Comparison of ENCODE assay signal across 17 cellular contexts in genomic region chr4:112860731-112861377, GRCh38.
DNase-seq lines count a peak whose midpoint lies in the region; ATAC-seq and TF ChIP-seq lines count a peak whose summit lies in the region.
"Had no signal": no experiment of that assay in that cellular context is flagged by ENCODE, and none has a peak within 500 bp of the region (broad histone marks: within the 10 kb centered on the region; RNA-seq: fewer than 3 reads in every experiment).

No MANE protein-coding gene starts in this region.

- H3K4me3 ChIP-seq in endodermal cell (ENCODE audit: low read length) (peak overlapping the region; percentile 53), muscle layer of colon (ENCODE audit: low read depth in 1 of 2, low read length in 2 of 2) (no peak overlapping the region), breast epithelium (no peak overlapping the region)
- H3K4me3 ChIP-seq in CD8-positive, alpha-beta memory T cell (ENCODE audit: low read length): no peak overlapping the region
- H3K4me3 ChIP-seq: coronary artery, K562, lung, right lobe of liver had no signal

- H3K9me3 ChIP-seq in endodermal cell (ENCODE audit: control insufficient read depth, low read length): peaks cover 8% of the 10 kb centered on the region
- no peaks in the 10 kb centered on the region for H3K9me3 ChIP-seq in muscle layer of colon (ENCODE audit: low read length)
- no peaks in the 10 kb centered on the region for H3K9me3 ChIP-seq in breast epithelium
- no peaks in the 10 kb centered on the region for H3K9me3 ChIP-seq in CD8-positive, alpha-beta memory T cell (ENCODE audit: low read length)
- H3K9me3 ChIP-seq: right lobe of liver had no signal

- intact Hi-C loops in breast epithelium (cut with DNase I; ENCODE audit: low total_unique reads): no loop called here

- TF ChIP-seq POLR2A in breast epithelium (IDR thresholded peaks at IDR 0.05): no peak

- peak overlapping the region; percentile 31 for H3K4me3 Mint-ChIP-seq in endodermal cell
- no peak overlapping the region for H3K4me3 Mint-ChIP-seq in activated T-cell treated with anti-CD3 and anti-CD28 coated beads, Interleukin-2, amount 50 U/mL, for 72 hours
- H3K4me3 Mint-ChIP-seq in CD8-positive, alpha-beta memory T cell: no peak overlapping the region

- no peak for ATAC-seq in activated T-cell treated with anti-CD3 and anti-CD28 coated beads, Interleukin-2, amount 50 U/mL, for 72 hours (replicated peaks in 1 of 2)
- ATAC-seq: K562, right lobe of liver had no signal

- DNase-seq in NCI-H69 (lab: John Stamatoyannopoulos, UW) (peak; percentile 43), endodermal cell (no peak), breast epithelium (ENCODE audit: low spot score in 2 of 2) (no peak)
- no peak for DNase-seq in activated T-cell treated with anti-CD3 and anti-CD28 coated beads, Interleukin-2, amount 50 U/mL, for 72 hours
- DNase-seq in CD8-positive, alpha-beta memory T cell: no peak
- DNase-seq: activated CD4-positive, alpha-beta T cell treated with anti-CD3 and anti-CD28 coated beads for 48 hours; aorta; Calu3; MV-4-11; right lobe of liver; stimulated activated CD4-positive, alpha-beta T cell treated with anti-CD3 and anti-CD28 coated beads, Interleukin-1b, Interleukin-23, amount 100 ng/mL, for 48 hours had no signal

- peaks cover 7% of the 10 kb centered on the region for H3K36me3 Mint-ChIP-seq in endodermal cell (ENCODE audit: low read depth)
- H3K36me3 Mint-ChIP-seq in activated T-cell treated with anti-CD3 and anti-CD28 coated beads, Interleukin-2, amount 50 U/mL, for 72 hours (ENCODE audit: insufficient read depth in 2 of 2): no peaks in the 10 kb centered on the region
- H3K36me3 Mint-ChIP-seq in CD8-positive, alpha-beta memory T cell: no peaks in the 10 kb centered on the region

- H3K27ac ChIP-seq in endodermal cell (ENCODE audit: low read depth, low read length): peak overlapping the region; percentile 13
- peak overlapping the region; percentile 10 for H3K27ac ChIP-seq in muscle layer of colon (ENCODE audit: low read depth, low read length)
- peak overlapping the region; percentile 84 for H3K27ac ChIP-seq in temporal lobe (ENCODE audit: low read depth, low read length)
- H3K27ac ChIP-seq in breast epithelium: peak overlapping the region in 1 of 2 donors; percentile 4
- H3K27ac ChIP-seq in CD8-positive, alpha-beta memory T cell (ENCODE audit: low read depth, low read length): no peak overlapping the region
- H3K27ac ChIP-seq: coronary artery, epithelial cell of prostate, right lobe of liver had no signal

- H3K4me1 ChIP-seq in endodermal cell (ENCODE audit: control insufficient read depth, insufficient read depth, low read length) (peaks cover 41% of the 10 kb centered on the region), muscle layer of colon (ENCODE audit: insufficient read depth, low read length) (peaks cover 41% of the 10 kb centered on the region), breast epithelium (no peaks in the 10 kb centered on the region)
- no peaks in the 10 kb centered on the region for H3K4me1 ChIP-seq in CD8-positive, alpha-beta memory T cell (ENCODE audit: insufficient read depth, low read length)
- H3K4me1 ChIP-seq: right lobe of liver had no signal

- peaks cover 53% of the 10 kb centered on the region for H3K4me1 Mint-ChIP-seq in endodermal cell
- H3K4me1 Mint-ChIP-seq in activated T-cell treated with anti-CD3 and anti-CD28 coated beads, Interleukin-2, amount 50 U/mL, for 72 hours (ENCODE audit: low read depth): no peaks in the 10 kb centered on the region
- H3K4me1 Mint-ChIP-seq in CD8-positive, alpha-beta memory T cell: no peaks in the 10 kb centered on the region

- TF ChIP-seq CTCF in endodermal cell (conservative IDR thresholded peaks at IDR 0.05) (no peak), breast epithelium (IDR thresholded peaks at IDR 0.05) (no peak)

- POLR2A ChIA-PET in CD8-positive, alpha-beta memory T cell (lab: Charles Lee): no interaction called here

- no peaks in the 10 kb centered on the region for H3K27me3 Mint-ChIP-seq in endodermal cell (ENCODE audit: insufficient read depth)
- peaks cover 7% of the 10 kb centered on the region for H3K27me3 Mint-ChIP-seq in activated T-cell treated with anti-CD3 and anti-CD28 coated beads, Interleukin-2, amount 50 U/mL, for 72 hours (ENCODE audit: low read depth)
- H3K27me3 Mint-ChIP-seq in CD8-positive, alpha-beta memory T cell: peaks cover 0 to 4% of the 10 kb centered on the region in 2 donors

- H3K9me3 Mint-ChIP-seq in endodermal cell: peaks cover 5% of the 10 kb centered on the region
- H3K9me3 Mint-ChIP-seq in activated T-cell treated with anti-CD3 and anti-CD28 coated beads, Interleukin-2, amount 50 U/mL, for 72 hours: no peaks in the 10 kb centered on the region
- no peaks in the 10 kb centered on the region for H3K9me3 Mint-ChIP-seq in CD8-positive, alpha-beta memory T cell

- H3K9ac ChIP-seq in endodermal cell (ENCODE audit: extremely low read depth, low read length, poor library complexity, severe bottlenecking): peak overlapping the region; percentile 13
- no peak overlapping the region for H3K9ac ChIP-seq in muscle layer of colon (ENCODE audit: low read length)

- WGBS in endodermal cell (ENCODE audit: insufficient coverage in 1 of 2, insufficient read length in 1 of 2), 2 experiments: 2 to 10% methylated on average over 2 of the region's 2 CpGs

- CTCF ChIA-PET in CD8-positive, alpha-beta memory T cell (lab: Charles Lee): no interaction called here

- peak overlapping the region; percentile 40 for H3K27ac Mint-ChIP-seq in endodermal cell
- no peak overlapping the region for H3K27ac Mint-ChIP-seq in activated T-cell treated with anti-CD3 and anti-CD28 coated beads, Interleukin-2, amount 50 U/mL, for 72 hours
- H3K27ac Mint-ChIP-seq in CD8-positive, alpha-beta memory T cell: no peak overlapping the region

- H3K27me3 ChIP-seq in endodermal cell (ENCODE audit: control insufficient read depth, insufficient read depth, low read length, poor library complexity, severe bottlenecking) (no peaks in the 10 kb centered on the region), muscle layer of colon (ENCODE audit: control insufficient read depth in 1 of 2, insufficient read depth in 2 of 2, low read length in 2 of 2) (no peaks in the 10 kb centered on the region), breast epithelium (no peaks in the 10 kb centered on the region)
- H3K27me3 ChIP-seq in CD8-positive, alpha-beta memory T cell (ENCODE audit: insufficient read depth, low read length, poor library complexity, severe bottlenecking): no peaks in the 10 kb centered on the region
- H3K27me3 ChIP-seq: right lobe of liver had no signal

- peaks cover 6% of the 10 kb centered on the region for H3K36me3 ChIP-seq in endodermal cell (ENCODE audit: control insufficient read depth, insufficient read depth, low read length)
- no peaks in the 10 kb centered on the region for H3K36me3 ChIP-seq in muscle layer of colon (ENCODE audit: insufficient read depth, low read length)
- H3K36me3 ChIP-seq in breast epithelium: no peaks in the 10 kb centered on the region
- no peaks in the 10 kb centered on the region for H3K36me3 ChIP-seq in CD8-positive, alpha-beta memory T cell (ENCODE audit: insufficient read depth, low read length)
- H3K36me3 ChIP-seq: right lobe of liver had no signal
